In the genomic region with DNA sequence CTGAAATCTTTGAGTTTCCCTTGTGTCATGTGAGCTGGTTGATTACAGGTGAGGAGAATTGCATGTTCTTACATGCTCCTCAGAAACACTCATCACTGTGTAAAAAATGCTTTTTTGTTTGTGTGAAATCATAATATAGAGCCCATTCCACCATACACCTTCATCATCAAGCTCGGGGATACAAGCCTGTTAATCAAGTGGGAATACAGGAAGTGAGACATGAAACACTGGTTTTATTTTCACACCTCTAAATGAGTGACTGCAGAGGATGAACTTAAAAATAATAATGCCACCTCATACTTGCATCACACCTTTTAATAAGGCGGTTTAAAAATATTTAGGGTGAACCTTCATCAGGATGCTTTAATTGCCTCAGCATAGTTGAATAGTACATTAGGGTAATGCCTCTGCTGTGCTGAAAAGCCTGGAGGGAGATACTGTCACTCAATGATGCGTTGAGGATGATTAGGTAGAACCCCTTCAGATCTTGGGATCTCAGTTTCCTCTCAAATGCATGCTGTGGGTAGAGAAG, we compare ENCODE assay signal across 21 cellular contexts.
DNase-seq lines count a peak whose midpoint lies in the region; ATAC-seq, FAIRE-seq and TF ChIP-seq lines count a peak whose summit lies in the region.
"Had no signal": no experiment of that assay in that cellular context is flagged by ENCODE, and none has a peak within 500 bp of the region (broad histone marks: within the 10 kb centered on the region; RNA-seq: fewer than 3 reads in every experiment).

No MANE protein-coding gene starts in this region.

- POLR2A ChIA-PET in HEK293T (lab: Yijun Ruan, JAX): no interaction called here

- TF ChIP-seq CTCF in keratinocyte (optimal IDR thresholded peaks at IDR 0.05 in 1 of 3, IDR thresholded peaks at IDR 0.05 in 1 of 3, conservative IDR thresholded peaks at IDR 0.05 in 1 of 3; ENCODE audit: extremely low read depth in 1 of 3, insufficient read depth in 2 of 3, low read length in 3 of 3): no peak

- no peaks in the 10 kb centered on the region for H3K9me1 ChIP-seq in keratinocyte (ENCODE audit: control insufficient read depth, extremely low read depth, insufficient read depth, low read length)

- no peak overlapping the region for H3K4me2 ChIP-seq in keratinocyte (ENCODE audit: control insufficient read depth, extremely low read depth, insufficient read depth, low read depth, low read length)

- H3K27ac ChIP-seq in keratinocyte (ENCODE audit: control insufficient read depth, insufficient read depth, low read length): peak overlapping the region; percentile 16
- H3K27ac ChIP-seq: coronary artery, gastrocnemius medialis, psoas muscle, tibial artery had no signal

- H3K4me1 ChIP-seq in keratinocyte (ENCODE audit: control insufficient read depth, extremely low read depth, insufficient read depth, low read length): peaks cover 11% of the 10 kb centered on the region
- H3K4me1 ChIP-seq: Caco-2, psoas muscle, tibial artery had no signal

- no peaks in the 10 kb centered on the region for H3K9me3 ChIP-seq in keratinocyte (ENCODE audit: control insufficient read depth, low read depth, low read length)
- H3K9me3 ChIP-seq: Caco-2, gastrocnemius medialis, psoas muscle, tibial artery had no signal

- FAIRE-seq in keratinocyte (lab: Jason Lieb, UNC): peak; percentile 78

- no peak overlapping the region for H3K9ac ChIP-seq in keratinocyte (ENCODE audit: control insufficient read depth, extremely low read depth, insufficient read depth, low read length)

- CTCF ChIA-PET in HEK293T (lab: Yijun Ruan, JAX): no interaction called here

- dilution Hi-C loops in keratinocyte (cut with MboI; ENCODE audit: extremely low pct_ligation_motif_present, low sequenced_read_pairs): no loop called here

- H3K27me3 ChIP-seq in keratinocyte (ENCODE audit: control insufficient read depth, extremely low read depth, insufficient read depth, low read length) (no peaks in the 10 kb centered on the region), H7 (ENCODE audit: control insufficient read depth, insufficient read depth, low read length) (no peaks in the 10 kb centered on the region)
- H3K27me3 ChIP-seq: gastrocnemius medialis, tibial artery had no signal

- no peaks in the 10 kb centered on the region for H4K20me1 ChIP-seq in keratinocyte (ENCODE audit: control insufficient read depth, extremely low read depth, insufficient read depth, low read length)

- peak; percentile 91 for DNase-seq in keratinocyte (ENCODE audit: low read depth, low spot score)
- no peak for DNase-seq in pons (ENCODE audit: low spot score)
- DNase-seq in H7: no peak
- no peak for DNase-seq in HEK293T (ENCODE audit: extremely low spot score)
- DNase-seq: activated CD8-positive, alpha-beta T cell treated with anti-CD3 and anti-CD28 coated beads for 36 hours; activated T-cell treated with anti-CD3 and anti-CD28 coated beads, Interleukin-2, amount 50 U/mL, for 4 hours; AML-193; Caco-2; gastrocnemius medialis; left cardiac atrium; NCI-H1436 treated with DMSO at 0.1 percent for 48 hours; NCI-H446 treated with DMSO at 0.1 percent for 48 hours; psoas muscle; stimulated activated naive B cell treated with anti-CD40 and anti-IgM and Interleukin-4, amounts not matched to agents 10 μg/mL and 1 μg/mL and 100 μg/mL, for 72 hours; T-helper 1 cell; tibial artery had no signal

- H3K36me3 ChIP-seq in keratinocyte (ENCODE audit: control insufficient read depth in 2 of 2, extremely low read depth in 1 of 2, insufficient read depth in 2 of 2, low read length in 2 of 2) (no peaks in the 10 kb centered on the region), H7 (replicated peaks; ENCODE audit: control insufficient read depth, insufficient read depth, low read length) (no peaks in the 10 kb centered on the region)
- H3K36me3 ChIP-seq: gastrocnemius medialis, tibial artery had no signal

- H3K4me3 ChIP-seq in keratinocyte (ENCODE audit: control insufficient read depth in 2 of 3, extremely low read depth in 1 of 3, insufficient read depth in 2 of 3, low read depth in 1 of 3, low read length in 3 of 3) (no peak overlapping the region), H7 (ENCODE audit: insufficient read depth, low read depth, low read length) (no peak overlapping the region)
- H3K4me3 ChIP-seq: coronary artery, gastrocnemius medialis, psoas muscle, tibial artery had no signal

- no peak overlapping the region for H2AFZ ChIP-seq in keratinocyte (ENCODE audit: control insufficient read depth, low read length)

- ATAC-seq in GM18867 (IDR thresholded peaks at IDR 0.05; ENCODE audit: unreplicated experiment): peak; percentile 88
- peak; percentile 43 for ATAC-seq in GM21529 (IDR thresholded peaks at IDR 0.05; ENCODE audit: unreplicated experiment)
- peak; percentile 56 for ATAC-seq in HG03196 (IDR thresholded peaks at IDR 0.05; ENCODE audit: unreplicated experiment)
- ATAC-seq: activated CD8-positive, alpha-beta T cell treated with anti-CD3 and anti-CD28 coated beads for 36 hours; activated T-cell treated with anti-CD3 and anti-CD28 coated beads, Interleukin-2, amount 50 U/mL, for 4 hours; left cardiac atrium; psoas muscle; Right ventricle myocardium inferior had no signal

- no peaks in the 10 kb centered on the region for H3K79me2 ChIP-seq in keratinocyte (ENCODE audit: control insufficient read depth, insufficient read depth, low read length)

TF ChIP-seq in HEK293T, 16 proteins besides CTCF, POLR2A, EP300 and RAD21:
- no peak for TF ChIP-seq ZNF384 (IDR thresholded peaks at IDR 0.05)
- TF ChIP-seq FOXK2 (IDR thresholded peaks at IDR 0.05): no peak
- no peak for TF ChIP-seq CTBP1 (IDR thresholded peaks at IDR 0.05; ENCODE audit: borderline replicate concordance)
- TF ChIP-seq FOXM1 (IDR thresholded peaks at IDR 0.05; ENCODE audit: borderline replicate concordance): no peak
- TF ChIP-seq L3MBTL2 (conservative IDR thresholded peaks at IDR 0.05): no peak
- TF ChIP-seq SUZ12 (IDR thresholded peaks at IDR 0.05): no peak
